ENCODE assay signal across 8 cellular contexts in the genomic region with DNA sequence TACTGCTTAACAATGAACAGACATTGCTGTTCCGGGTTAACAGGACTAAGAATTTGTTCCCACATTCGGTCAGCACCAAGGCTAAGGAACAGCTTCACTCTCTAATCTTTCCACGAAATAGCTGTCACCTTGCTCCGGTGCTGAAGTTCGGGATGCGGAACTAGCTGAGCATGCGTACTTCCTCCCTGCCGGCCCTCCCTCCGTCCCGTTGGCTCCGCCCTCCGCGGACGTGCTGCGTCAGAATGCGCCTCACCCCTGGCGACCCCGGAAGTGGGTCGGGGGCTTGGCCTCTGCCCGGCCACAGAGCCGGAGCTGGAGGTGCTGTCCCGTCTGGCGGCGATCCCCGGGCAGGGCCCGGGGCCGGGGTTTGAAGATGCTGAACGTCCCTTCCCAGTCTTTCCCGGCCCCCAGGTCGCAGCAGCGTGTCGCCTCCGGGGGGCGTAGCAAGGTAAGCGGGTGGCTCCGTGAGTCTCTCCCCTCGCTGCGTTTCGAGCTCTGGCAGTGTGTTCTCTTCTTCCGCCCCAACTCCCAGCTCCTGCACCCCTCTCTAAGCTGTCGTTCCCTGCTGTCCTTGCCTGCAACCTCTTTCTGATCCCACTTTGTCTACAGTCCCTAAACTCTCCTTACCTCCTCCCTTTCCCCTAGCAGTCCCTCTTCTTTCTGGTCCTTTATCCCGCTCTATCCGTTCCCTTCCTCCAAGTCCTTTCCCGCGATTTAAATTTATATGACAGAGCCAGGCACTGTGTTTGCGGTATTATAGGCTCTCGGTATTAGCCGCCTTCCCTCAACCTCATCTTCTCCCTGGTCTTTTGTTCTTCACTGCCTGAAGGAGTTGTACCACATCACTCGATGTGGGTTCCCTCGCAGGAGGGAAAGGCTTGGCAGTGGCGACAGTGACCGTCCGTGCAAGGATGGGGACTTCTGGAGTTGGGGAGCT. TPM values are rescaled to one million over a fixed set of nuclear protein-coding genes. Genes with fewer than 3 reads are reported as not detected.
DNase-seq lines count a peak whose midpoint lies in the region; ATAC-seq, FAIRE-seq and TF ChIP-seq lines count a peak whose summit lies in the region.

CYB5R4 (plus strand) TSS at position 280 of the 937 bp plus-strand sequence; CDS start at position 374, 94 bp downstream.

- FAIRE-seq in A204.1 (lab: Jason Lieb, UNC) (peak; percentile 78), TTC549 (lab: Jason Lieb, UNC) (peak; percentile 48)

- H3K4me1 ChIP-seq in body of pancreas, result peaks cover 19% of the 10 kb centered on the region
- H3K4me1 ChIP-seq in sigmoid colon, result peaks cover 0 to 35% (median 25%) of the 10 kb centered on the region in 4 donors

- no peak for TF ChIP-seq EP300 in sigmoid colon (IDR thresholded peaks at IDR 0.05)

- TF ChIP-seq CTCF in body of pancreas (IDR thresholded peaks at IDR 0.05) (peak in 5 of 7 experiments; percentile 16 to 43 (median 30)), sigmoid colon (IDR thresholded peaks at IDR 0.05) (peak in 3 of 4 experiments; percentile 24 to 43 (median 24))

- H3K4me3 ChIP-seq in body of pancreas, result peak within 1 kb of the TSS; percentile 18 to 50
- peak within 1 kb of the TSS; percentile 76 to 89 (median 82) for H3K4me3 ChIP-seq in sigmoid colon

- 0 to 1% methylated on average over 26 to 53 of the region's 53 CpGs for WGBS in body of pancreas, 2 donors
- 0 to 1% methylated on average over 53 of the region's 53 CpGs for WGBS in sigmoid colon, 2 donors

- intact Hi-C loops in body of pancreas (cut with DNase I) (no loop called here), sigmoid colon (cut with DNase I) (loop anchor here (5.0 kb wide), 1 partner anchor 368 kb away; the partner anchor contains the start of gene CEP162)

- H3K36me3 ChIP-seq in body of pancreas (replicated peaks in 1 of 2; ENCODE audit: insufficient read depth in 1 of 2, low read depth in 2 of 2) (peaks cover 0 to 1% of the 10 kb centered on the region in 2 donors), sigmoid colon (peaks cover 0 to 4% (median 1%) of the 10 kb centered on the region in 4 donors)

- no peaks in the 10 kb centered on the region for H3K27me3 ChIP-seq in body of pancreas
- no peaks in the 10 kb centered on the region for H3K27me3 ChIP-seq in sigmoid colon

- peak; percentile 75 for DNase-seq in NCI-H2107 treated with DMSO at 0.1 percent for 48 hours (lab: John Stamatoyannopoulos, UW; ENCODE audit: unreplicated experiment)
- peak; percentile 96 to 97 (median 96) for DNase-seq in body of pancreas
- DNase-seq in iPS DF 19.7 (ENCODE audit: low read depth, low spot score), result peak; percentile 86
- DNase-seq in sigmoid colon, result peak; percentile 97

- ATAC-seq in GM18520 (IDR thresholded peaks at IDR 0.05; ENCODE audit: unreplicated experiment) (peak; percentile 99), HG03064 (IDR thresholded peaks at IDR 0.05; ENCODE audit: low read depth, unreplicated experiment) (peak; percentile 98), body of pancreas (peak; percentile 100)

- H3K9me3 ChIP-seq in body of pancreas (no peaks in the 10 kb centered on the region), sigmoid colon (no peaks in the 10 kb centered on the region)

- H3K27ac ChIP-seq in body of pancreas, result peak within 1 kb of the TSS; percentile 36 to 87 (median 64)
- H3K27ac ChIP-seq in sigmoid colon, result peak within 1 kb of the TSS; percentile 86 to 90 (median 88)

- peak; percentile 76 to 96 (median 95) for TF ChIP-seq POLR2A in body of pancreas (IDR thresholded peaks at IDR 0.05)
- TF ChIP-seq POLR2A in sigmoid colon (IDR thresholded peaks at IDR 0.05), result peak; percentile 84 to 92

RNA-seq across cellular contexts. Expression of gene CYB5R4, which starts in this region (rescaled TPM):
- total RNA-seq in body of pancreas (1 to 10 TPM; 4.0 to 9.6 TPM), sigmoid colon (10 to 100 TPM in 3 of 4 donors, 1 to 10 TPM in 1; 9.7 to 14.3 (median 10.9) TPM)
- polyA plus RNA-seq in sigmoid colon, result 10 to 100 TPM; 18.2 to 35.6 (median 33.6) TPM

Comparison
In these comparisons a context has a peak if more than half of its experiments do, and no peak if none do; other contexts are left out.
1. Peak in every context shown above with its lines: DNase-seq, ATAC-seq, H3K4me3 ChIP-seq and H3K27ac ChIP-seq.